17 cellular contexts compared by ENCODE assay signal in the genomic region with DNA sequence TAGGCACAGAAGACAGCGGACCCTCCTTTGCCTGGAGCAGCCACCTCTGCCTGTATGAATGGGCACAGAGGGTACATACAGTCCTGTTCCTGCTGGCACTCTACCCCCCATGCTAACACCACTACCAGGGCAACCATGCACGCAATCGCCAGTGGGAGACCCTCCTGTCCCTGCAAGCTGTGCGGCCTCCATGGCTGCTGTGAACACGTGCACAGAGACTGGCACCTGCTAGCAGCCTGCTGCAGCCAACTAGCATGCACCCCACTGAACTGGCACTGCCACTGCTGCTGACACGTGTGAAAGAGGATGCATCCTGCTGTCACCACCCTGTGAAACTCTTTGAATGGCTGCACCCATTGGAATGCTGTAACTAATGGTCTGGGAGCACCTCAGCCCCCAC.
DNase-seq lines count a peak whose midpoint lies in the region; ATAC-seq and TF ChIP-seq lines count a peak whose summit lies in the region.
"Had no signal": no experiment of that assay in that cellular context is flagged by ENCODE, and none has a peak within 500 bp of the region (broad histone marks: within the 10 kb centered on the region; RNA-seq: fewer than 3 reads in every experiment).

No MANE protein-coding gene starts in this region.

- H3K36me3 ChIP-seq in endodermal cell (ENCODE audit: control insufficient read depth, insufficient read depth, low read length) = no peaks in the 10 kb centered on the region
- H3K36me3 ChIP-seq: BLaER1 had no signal

- peaks cover 2% of the 10 kb centered on the region for H3K4me1 Mint-ChIP-seq in endodermal cell
- H3K4me1 Mint-ChIP-seq: CD14-positive monocyte; CD4-positive, alpha-beta memory T cell had no signal

- no peak overlapping the region for H3K4me3 Mint-ChIP-seq in endodermal cell
- H3K4me3 Mint-ChIP-seq: CD14-positive monocyte; CD4-positive, alpha-beta memory T cell had no signal

- no peak overlapping the region for H3K27ac Mint-ChIP-seq in endodermal cell
- H3K27ac Mint-ChIP-seq: CD14-positive monocyte; CD4-positive, alpha-beta memory T cell had no signal

- H3K9me3 Mint-ChIP-seq in endodermal cell = no peaks in the 10 kb centered on the region

- no peaks in the 10 kb centered on the region for H3K27me3 Mint-ChIP-seq in endodermal cell (ENCODE audit: insufficient read depth)
- H3K27me3 Mint-ChIP-seq: CD4-positive, alpha-beta memory T cell had no signal

- TF ChIP-seq CTCF in endodermal cell (conservative IDR thresholded peaks at IDR 0.05) = no peak

- H3K36me3 Mint-ChIP-seq in endodermal cell (ENCODE audit: low read depth) = no peaks in the 10 kb centered on the region
- H3K36me3 Mint-ChIP-seq: CD14-positive monocyte; CD4-positive, alpha-beta memory T cell had no signal

- H3K27ac ChIP-seq in endodermal cell (ENCODE audit: low read depth, low read length) = no peak overlapping the region
- H3K27ac ChIP-seq: 22Rv1, A549, BLaER1 had no signal

- no peak overlapping the region for H3K4me3 ChIP-seq in endodermal cell (ENCODE audit: low read length)
- H3K4me3 ChIP-seq: A549, BLaER1 had no signal

- H3K27me3 ChIP-seq in endodermal cell (ENCODE audit: control insufficient read depth, insufficient read depth, low read length, poor library complexity, severe bottlenecking) = no peaks in the 10 kb centered on the region
- H3K27me3 ChIP-seq: BLaER1 had no signal

- no peak overlapping the region for H3K9ac ChIP-seq in endodermal cell (ENCODE audit: extremely low read depth, low read length, poor library complexity, severe bottlenecking)
- H3K9ac ChIP-seq: BLaER1 had no signal

- ATAC-seq in sciatic nerve = no peak
- no peak for ATAC-seq in GM21447 (IDR thresholded peaks at IDR 0.05; ENCODE audit: unreplicated experiment)
- ATAC-seq in GM18502 (IDR thresholded peaks at IDR 0.05; ENCODE audit: poor library complexity, unreplicated experiment) = no peak
- ATAC-seq: A549 had no signal

- H3K4me1 ChIP-seq in endodermal cell (ENCODE audit: control insufficient read depth, insufficient read depth, low read length) = no peaks in the 10 kb centered on the region
- H3K4me1 ChIP-seq: A549, BLaER1 had no signal

- DNase-seq in activated naive CD4-positive, alpha-beta T cell treated with anti-CD3 and anti-CD28 coated beads, Interleukin-2, amount 50 U/mL, for 16 hours = peak; percentile 7
- no peak for DNase-seq in activated naive CD4-positive, alpha-beta T cell treated with Interleukin-2 at 50 U/mL for 16 hours
- peak; percentile 35 for DNase-seq in endodermal cell
- DNase-seq in sciatic nerve (ENCODE audit: low spot score) = peak; percentile 49
- DNase-seq in dedifferentiated amniotic fluid mesenchymal stem cell (ENCODE audit: extremely low spot score) = no peak
- DNase-seq: DMS153, DMS79, GDM1, GOT3, H7 had no signal

- H3K9me3 ChIP-seq in endodermal cell (ENCODE audit: control insufficient read depth, low read length) = no peaks in the 10 kb centered on the region
- H3K9me3 ChIP-seq: A549, BLaER1 had no signal

- WGBS in endodermal cell (ENCODE audit: insufficient coverage in 1 of 2, insufficient read length in 1 of 2), 2 experiments = 86 to 89% methylated on average over 1 to 6 of the region's 6 CpGs

- intact Hi-C loops in sciatic nerve (cut with DNase I) = no loop called here

Comparison
In these comparisons a context has a peak if more than half of its experiments do, and no peak if none do; other contexts are left out.
1. DNase-seq: peak in activated naive CD4-positive, alpha-beta T cell treated with anti-CD3 and anti-CD28 coated beads, Interleukin-2, amount 50 U/mL, for 16 hours (single experiment), endodermal cell (single experiment) and sciatic nerve (single experiment); none in activated naive CD4-positive, alpha-beta T cell treated with Interleukin-2 at 50 U/mL for 16 hours (single experiment) and dedifferentiated amniotic fluid mesenchymal stem cell (single experiment).